In genomic region chr3:101249512-101249911, GRCh38 we compare ENCODE assay signal across 24 cellular contexts.
"Had no signal": no experiment of that assay in that cellular context is flagged by ENCODE, and none has a peak within 500 bp of the region (broad histone marks: within the 10 kb centered on the region; RNA-seq: fewer than 3 reads in every experiment).

No MANE protein-coding gene starts in this region.

- H3K27me3 ChIP-seq: adrenal gland, ascending aorta, brain microvascular endothelial cell, hepatocyte, left lung, neutrophil, ovary, spleen, upper lobe of left lung had no signal

- H3K36me3 ChIP-seq: adrenal gland, ascending aorta, brain microvascular endothelial cell, left lung, neutrophil, ovary, prostate gland, spleen, upper lobe of left lung had no signal

- DNase-seq: activated CD4-positive, alpha-beta memory T cell treated with anti-CD3 and anti-CD28 coated beads for 36 hours; activated CD4-positive, alpha-beta T cell treated with anti-CD3 and anti-CD28 coated beads for 4 hours; activated CD4-positive, CD25-positive, alpha-beta regulatory T cell; activated effector memory CD4-positive, alpha-beta T cell treated with anti-CD3 and anti-CD28 coated beads, Interleukin-2, amount 50 U/mL, for 16 hours; activated naive CD4-positive, alpha-beta T cell treated with anti-CD3 and anti-CD28 coated beads, Interleukin-2, amount 50 U/mL, for 16 hours; adrenal gland; brain microvascular endothelial cell; caudate nucleus; effector CD4-positive, alpha-beta T cell; foreskin melanocyte; immature natural killer cell; left lung; naive thymus-derived CD8-positive, alpha-beta T cell; ovary; spleen; stimulated activated CD4-positive, alpha-beta T cell treated with anti-CD3 and anti-CD28 coated beads, Interleukin-4, amount 100 ng/mL, for 1 hour; stimulated activated naive CD8-positive, alpha-beta T cell treated with anti-CD3 and anti-CD28 coated beads, Interleukin-15, Interleukin-2, amounts not matched to agents 100 U/mL and 50 U/mL, for 24 hours; T-helper 17 cell; upper lobe of left lung had no signal

- H3K4me3 ChIP-seq: adrenal gland, ascending aorta, hepatocyte, left lung, lung, ovary, prostate gland, spleen, upper lobe of left lung had no signal

- ATAC-seq: left lung; naive thymus-derived CD8-positive, alpha-beta T cell; stimulated activated naive CD8-positive, alpha-beta T cell treated with anti-CD3 and anti-CD28 coated beads, Interleukin-15, Interleukin-2, amounts not matched to agents 100 U/mL and 50 U/mL, for 24 hours; T-helper 17 cell had no signal

- H3K27ac ChIP-seq: adrenal gland, brain microvascular endothelial cell, hepatocyte, left lung, neutrophil, ovary, prostate gland, upper lobe of left lung had no signal

- H3K4me2 ChIP-seq: hepatocyte had no signal

- H2AFZ ChIP-seq: hepatocyte had no signal

- H3K4me1 ChIP-seq: left lung, prostate gland, upper lobe of left lung had no signal

- H3K9me3 ChIP-seq: adrenal gland, ascending aorta, left lung, neutrophil, ovary, prostate gland, spleen, upper lobe of left lung had no signal
